13 cellular contexts compared by ENCODE assay signal in genomic region chr11:46414466-46414796, GRCh38.
DNase-seq lines count a peak whose midpoint lies in the region; ATAC-seq and TF ChIP-seq lines count a peak whose summit lies in the region.
"Had no signal": no experiment of that assay in that cellular context is flagged by ENCODE, and none has a peak within 500 bp of the region (broad histone marks: within the 10 kb centered on the region; RNA-seq: fewer than 3 reads in every experiment).

No MANE protein-coding gene starts in this region.

- ATAC-seq in HG03439 (IDR thresholded peaks at IDR 0.05; ENCODE audit: unreplicated experiment): no peak

- peak; percentile 65 to 100 (median 94) for DNase-seq in NCI-H1417 (lab: John Stamatoyannopoulos, UW)
- DNase-seq in NCI-H1417 treated with DMSO at 0.1 percent for 48 hours (lab: John Stamatoyannopoulos, UW): no peak
- peak; percentile 97 for DNase-seq in NCI-H1092 (lab: John Stamatoyannopoulos, UW)
- DNase-seq in NCI-H345 treated with DMSO at 0.1 percent for 48 hours (lab: John Stamatoyannopoulos, UW; ENCODE audit: unreplicated experiment): peak; percentile 97
- DNase-seq in erythroblast (lab: John Stamatoyannopoulos, UW): peak; percentile 42 to 53
- DNase-seq in SHP77 (lab: John Stamatoyannopoulos, UW): no peak
- no peak for DNase-seq in stimulated activated CD4-positive, alpha-beta T cell treated with anti-CD3 and anti-CD28 coated beads, Interleukin-1b, Interleukin-23, amount 100 ng/mL, for 48 hours
- DNase-seq: activated B cell treated with CpG ODN at 0.5 μM for 24 hours, HFFc6, NCI-H524 treated with DMSO at 0.1 percent for 48 hours, retina, RPMI8226 had no signal

- no peak for TF ChIP-seq POLR2A in erythroblast (IDR thresholded peaks at IDR 0.05; ENCODE audit: low read length)

Comparison
In these comparisons a context has a peak if more than half of its experiments do, and no peak if none do; other contexts are left out.
1. DNase-seq: peak in NCI-H1417 (3 of 3), NCI-H1092 (single experiment), NCI-H345 treated with DMSO at 0.1 percent for 48 hours (single experiment) and erythroblast (2 of 2); none in NCI-H1417 treated with DMSO at 0.1 percent for 48 hours (single experiment), SHP77 (0 of 2) and stimulated activated CD4-positive, alpha-beta T cell treated with anti-CD3 and anti-CD28 coated beads, Interleukin-1b, Interleukin-23, amount 100 ng/mL, for 48 hours (single experiment).